Comparison of ENCODE assay signal across 6 cellular contexts in genomic region chr1:95668165-95668564, GRCh38.
"Had no signal": no experiment of that assay in that cellular context is flagged by ENCODE, and none has a peak within 500 bp of the region (broad histone marks: within the 10 kb centered on the region; RNA-seq: fewer than 3 reads in every experiment).

No MANE protein-coding gene starts in this region.

- H3K27ac ChIP-seq: HL-60 had no signal

- H3K4me3 ChIP-seq: GM23338 had no signal

- ATAC-seq: GM23338, HepG2 had no signal

- DNase-seq: H9, HCEC 1CT, KBM-7 had no signal
